In genomic region chr2:86224645-86225355, GRCh38 we compare ENCODE assay signal across 12 cellular contexts. TPM values are rescaled to one million over a fixed set of nuclear protein-coding genes. Genes with fewer than 3 reads are reported as not detected.
DNase-seq lines count a peak whose midpoint lies in the region; ATAC-seq and TF ChIP-seq lines count a peak whose summit lies in the region.
"Had no signal": no experiment of that assay in that cellular context is flagged by ENCODE, and none has a peak within 500 bp of the region (broad histone marks: within the 10 kb centered on the region; RNA-seq: fewer than 3 reads in every experiment).

No MANE protein-coding gene starts in this region.

- 77 to 92% (median 88%) methylated on average over 9 of the region's 9 CpGs for WGBS in stomach, 5 donors

- H3K4me3 ChIP-seq in WERI-Rb-1 (ENCODE audit: low read depth, low read length) (no peak overlapping the region), stomach (no peak overlapping the region)
- H3K4me3 ChIP-seq: A549, ovary had no signal

- no peak for TF ChIP-seq EP300 in stomach (IDR thresholded peaks at IDR 0.05)

- H3K9me3 Mint-ChIP-seq in activated CD4-positive, alpha-beta T cell treated with anti-CD3 and anti-CD28 coated beads for 36 hours (ENCODE audit: low read depth): no peaks in the 10 kb centered on the region
- H3K9me3 Mint-ChIP-seq in effector memory CD8-positive, alpha-beta T cell: no peaks in the 10 kb centered on the region

- H3K4me1 ChIP-seq in stomach: peaks cover 25 to 47% (median 35%) of the 10 kb centered on the region in 4 donors
- H3K4me1 ChIP-seq: A549 had no signal

- no peaks in the 10 kb centered on the region for H3K27me3 Mint-ChIP-seq in activated CD4-positive, alpha-beta T cell treated with anti-CD3 and anti-CD28 coated beads for 36 hours
- no peaks in the 10 kb centered on the region for H3K27me3 Mint-ChIP-seq in effector memory CD8-positive, alpha-beta T cell

- CTCF ChIA-PET in activated CD4-positive, alpha-beta T cell treated with anti-CD3 and anti-CD28 coated beads for 36 hours (lab: Charles Lee): interaction anchor here (0.6 to 1.8 kb wide), 3 partner anchors 9 to 72 kb away, joined by 3 to 4 read pairs (median 4); no protein-coding TSS in a partner anchor

- peak overlapping the region; percentile 87 for H3K27ac Mint-ChIP-seq in activated CD4-positive, alpha-beta T cell treated with anti-CD3 and anti-CD28 coated beads for 36 hours
- peak overlapping the region in 1 of 2 donors; percentile 44 for H3K27ac Mint-ChIP-seq in effector memory CD8-positive, alpha-beta T cell

- DNase-seq in activated CD4-positive, alpha-beta T cell treated with anti-CD3 and anti-CD28 coated beads for 36 hours: no peak
- no peak for DNase-seq in activated CD4-positive, alpha-beta T cell treated with anti-CD3 and anti-CD28 coated beads for 48 hours
- DNase-seq in WERI-Rb-1 (no peak), left lobe of liver (ENCODE audit: low spot score) (peak; percentile 21), stomach (no peak), EL (no peak)
- no peak for DNase-seq in effector memory CD8-positive, alpha-beta T cell
- DNase-seq: NCI-H2171 had no signal

- H3K4me3 Mint-ChIP-seq in activated CD4-positive, alpha-beta T cell treated with anti-CD3 and anti-CD28 coated beads for 36 hours: no peak overlapping the region
- no peak overlapping the region for H3K4me3 Mint-ChIP-seq in effector memory CD8-positive, alpha-beta T cell

- H3K36me3 ChIP-seq in WERI-Rb-1 (no peaks in the 10 kb centered on the region), stomach (no peaks in the 10 kb centered on the region)
- H3K36me3 ChIP-seq: ovary had no signal

- H3K27ac ChIP-seq in WERI-Rb-1 (peak overlapping the region; percentile 77), stomach (peak overlapping the region in 4 of 5 donors; percentile 70 to 88 (median 74))
- H3K27ac ChIP-seq: A549, epithelial cell of prostate, ovary had no signal

- POLR2A ChIA-PET in activated CD4-positive, alpha-beta T cell treated with anti-CD3 and anti-CD28 coated beads for 36 hours (lab: Charles Lee): no interaction called here

- H3K9me3 ChIP-seq in WERI-Rb-1 (ENCODE audit: severe bottlenecking) (no peaks in the 10 kb centered on the region), stomach (no peaks in the 10 kb centered on the region)
- H3K9me3 ChIP-seq: A549, ovary had no signal

- intact Hi-C loops in activated CD4-positive, alpha-beta T cell treated with anti-CD3 and anti-CD28 coated beads for 36 hours (cut with DNase I, micrococcal nuclease): loop anchor here in 1 of 2 experiments (1.0 kb wide), 1 partner anchor 144 kb away; no protein-coding TSS in a partner anchor
- intact Hi-C loops in stomach (cut with DNase I; ENCODE audit: low total_unique reads): no loop called here

- TF ChIP-seq POLR2A in stomach (IDR thresholded peaks at IDR 0.05): no peak

- ATAC-seq in activated CD4-positive, alpha-beta T cell treated with anti-CD3 and anti-CD28 coated beads for 36 hours: no peak
- ATAC-seq in left lobe of liver: no peak
- ATAC-seq in GM18873 (IDR thresholded peaks at IDR 0.05; ENCODE audit: low FRiP score, unreplicated experiment): no peak
- no peak for ATAC-seq in effector memory CD8-positive, alpha-beta T cell (replicated peaks)
- ATAC-seq: A549 had no signal

- H3K4me1 Mint-ChIP-seq in activated CD4-positive, alpha-beta T cell treated with anti-CD3 and anti-CD28 coated beads for 36 hours: peaks cover 14% of the 10 kb centered on the region
- H3K4me1 Mint-ChIP-seq in effector memory CD8-positive, alpha-beta T cell (ENCODE audit: low read depth in 2 of 2): peaks cover 2 to 4% of the 10 kb centered on the region in 2 donors

- H3K36me3 Mint-ChIP-seq in activated CD4-positive, alpha-beta T cell treated with anti-CD3 and anti-CD28 coated beads for 36 hours (ENCODE audit: low read depth): no peaks in the 10 kb centered on the region
- H3K36me3 Mint-ChIP-seq in effector memory CD8-positive, alpha-beta T cell (ENCODE audit: insufficient read depth): no peaks in the 10 kb centered on the region

- H3K27me3 ChIP-seq in WERI-Rb-1 (ENCODE audit: insufficient read depth, low read depth, severe bottlenecking): no peaks in the 10 kb centered on the region
- no peaks in the 10 kb centered on the region for H3K27me3 ChIP-seq in stomach
- H3K27me3 ChIP-seq: ovary had no signal

- TF ChIP-seq CTCF in WERI-Rb-1 (IDR thresholded peaks at IDR 0.05; ENCODE audit: low read depth, low read length): no peak
- TF ChIP-seq CTCF in stomach (IDR thresholded peaks at IDR 0.05): no peak

RNA-seq across cellular contexts. Expression of gene MRPL35, which starts 25.5 kb away (rescaled TPM):
- 10 to 100 TPM; 83.2 to 93.2 TPM for total RNA-seq in activated CD4-positive, alpha-beta T cell treated with anti-CD3 and anti-CD28 coated beads for 36 hours
- 23.1 TPM for total RNA-seq in left lobe of liver
- total RNA-seq in stomach: 10 to 100 TPM in 4 of 5 donors, 1 to 10 TPM in 1; 3.2 to 57.4 (median 17.4) TPM
- 10 to 100 TPM; 28.0 to 43.8 (median 32.5) TPM for polyA plus RNA-seq in stomach

RNA-seq across cellular contexts. Expression of gene IMMT, which starts 29.5 kb away (rescaled TPM):
- total RNA-seq in activated CD4-positive, alpha-beta T cell treated with anti-CD3 and anti-CD28 coated beads for 36 hours: 100 to 1,000 TPM; 172 to 182 TPM
- total RNA-seq in left lobe of liver: 50.1 TPM
- total RNA-seq in stomach: 10 to 100 TPM; 30.1 to 94.5 (median 49.6) TPM
- 10 to 100 TPM; 37.3 to 45.1 (median 37.5) TPM for polyA plus RNA-seq in stomach
